In the genomic region with DNA sequence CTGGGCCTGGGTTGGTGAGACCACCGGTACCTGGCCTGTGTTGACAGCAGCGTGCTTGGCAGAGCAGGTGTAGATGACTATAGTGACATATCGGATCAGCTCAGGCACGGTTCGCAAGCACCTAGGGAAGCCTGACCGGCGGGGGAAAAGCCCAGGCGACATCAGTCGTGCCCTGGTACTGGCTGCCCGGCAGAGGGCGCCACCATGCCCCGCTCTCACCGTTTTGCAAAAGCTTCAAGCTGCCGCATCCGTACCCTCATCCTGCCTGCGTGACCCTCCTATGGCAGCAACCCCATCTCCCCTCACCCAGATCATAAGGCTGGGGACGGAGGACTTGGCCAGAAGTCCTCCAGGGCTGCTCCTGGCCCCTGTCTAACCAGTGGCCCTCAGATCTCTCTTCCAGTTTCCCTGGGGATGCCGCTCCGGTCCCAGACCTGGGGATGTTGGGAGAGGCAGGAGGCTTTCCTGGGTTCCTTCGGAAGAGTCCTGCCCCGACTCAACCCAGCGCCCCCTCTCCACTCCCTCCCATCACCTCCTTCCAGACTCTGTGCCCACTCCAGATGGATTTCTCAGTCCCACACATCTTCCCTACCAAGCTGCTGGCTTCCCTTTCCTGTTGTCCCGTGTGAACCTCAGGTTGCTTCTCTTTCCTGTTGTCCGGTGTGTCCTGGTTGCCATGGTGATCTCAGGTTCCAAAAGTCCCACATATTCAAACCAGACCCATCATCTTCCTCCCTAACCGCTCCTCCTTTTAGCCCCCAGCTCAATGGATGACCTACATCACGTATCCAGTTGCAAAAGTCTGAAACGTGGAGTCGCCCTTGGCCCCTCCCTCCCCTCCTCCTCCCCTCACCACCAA, we compare ENCODE assay signal across 8 cellular contexts. TPM values are rescaled to one million over a fixed set of nuclear protein-coding genes. Genes with fewer than 3 reads are reported as not detected.
DNase-seq lines count a peak whose midpoint lies in the region; ATAC-seq, FAIRE-seq and TF ChIP-seq lines count a peak whose summit lies in the region.

No MANE protein-coding gene starts in this region.

- DNase-seq in LHCN-M2 (ENCODE audit: low read depth) (peak; percentile 29), T-helper 1 cell (peak; percentile 75 to 84 (median 81)), adrenal gland (peak; percentile 66 to 77 (median 73)), hepatocyte (ENCODE audit: low spot score) (peak; percentile 84), small intestine (peak; percentile 54)

- peak overlapping the region; percentile 31 for H2AFZ ChIP-seq in hepatocyte

- H3K9me3 ChIP-seq in adrenal gland (replicated peaks in 1 of 3) (no peaks in the 10 kb centered on the region), hepatocyte (ENCODE audit: low read depth) (no peaks in the 10 kb centered on the region), small intestine (ENCODE audit: control insufficient read depth, low read depth) (no peaks in the 10 kb centered on the region)

- TF ChIP-seq CTCF in GM12801 (IDR thresholded peaks at IDR 0.05; ENCODE audit: extremely low read depth, insufficient read length): peak; percentile 31
- TF ChIP-seq CTCF in adrenal gland (IDR thresholded peaks at IDR 0.05): peak; percentile 63 to 88 (median 70)
- peak; percentile 75 for TF ChIP-seq CTCF in hepatocyte (IDR thresholded peaks at IDR 0.05; ENCODE audit: poor library complexity)

- H4K20me1 ChIP-seq in hepatocyte (ENCODE audit: insufficient read depth, poor library complexity, severe bottlenecking): no peaks in the 10 kb centered on the region

- ATAC-seq in GM19023 (IDR thresholded peaks at IDR 0.05; ENCODE audit: unreplicated experiment) (no peak), HG02884 (IDR thresholded peaks at IDR 0.05; ENCODE audit: unreplicated experiment) (no peak)

- peaks cover 66% of the 10 kb centered on the region for H3K27me3 ChIP-seq in adrenal gland
- H3K27me3 ChIP-seq in hepatocyte: peaks cover 56% of the 10 kb centered on the region
- peaks cover 0 to 26% of the 10 kb centered on the region in 2 donors for H3K27me3 ChIP-seq in small intestine (ENCODE audit: control insufficient read depth in 2 of 2, insufficient read depth in 2 of 2, low read length in 2 of 2)

- H3K79me2 ChIP-seq in hepatocyte: no peaks in the 10 kb centered on the region

- peak overlapping the region; percentile 74 for H3K4me2 ChIP-seq in hepatocyte

- H3K4me3 ChIP-seq in adrenal gland: no peak overlapping the region
- H3K4me3 ChIP-seq in hepatocyte: no peak overlapping the region
- no peak overlapping the region for H3K4me3 ChIP-seq in small intestine (ENCODE audit: low read depth in 1 of 2, low read length in 2 of 2)

- 4 to 10% (median 7%) methylated on average over 10 to 28 of the region's 28 CpGs for WGBS in adrenal gland, 4 donors
- WGBS in hepatocyte (ENCODE audit: low lambda C conversion rate, missing lambda C conversion rate): 11% methylated on average over 28 of the region's 28 CpGs
- 6 to 7% (median 6%) methylated on average over 25 to 28 of the region's 28 CpGs for WGBS in small intestine, 3 donors

- intact Hi-C loops in adrenal gland (cut with DNase I): loop anchor here in 1 of 2 donors (10.0 kb wide), 1 partner anchor 231 kb away; no protein-coding TSS in a partner anchor

- H3K9me2 ChIP-seq in hepatocyte (replicated peaks; ENCODE audit: insufficient read depth): no peaks in the 10 kb centered on the region

- FAIRE-seq in small intestine (lab: Jason Lieb, UNC): no peak

- H3K27ac ChIP-seq in adrenal gland (no peak overlapping the region), hepatocyte (no peak overlapping the region), small intestine (ENCODE audit: low read depth in 1 of 2, low read length in 1 of 2) (no peak overlapping the region)

- no peak for TF ChIP-seq POLR2A in adrenal gland (IDR thresholded peaks at IDR 0.05)

- H3K4me1 ChIP-seq in adrenal gland (replicated peaks in 1 of 2): peaks cover 0 to 6% of the 10 kb centered on the region in 2 donors
- H3K4me1 ChIP-seq in hepatocyte (ENCODE audit: insufficient read depth): peaks cover 20% of the 10 kb centered on the region
- H3K4me1 ChIP-seq in small intestine (ENCODE audit: control insufficient read depth in 2 of 2, insufficient read depth in 1 of 2, low read depth in 1 of 2, low read length in 1 of 2): peaks cover 4 to 11% of the 10 kb centered on the region in 2 donors

- H3K36me3 ChIP-seq in adrenal gland (replicated peaks in 1 of 2) (no peaks in the 10 kb centered on the region), hepatocyte (replicated peaks; ENCODE audit: insufficient read depth, low read depth) (no peaks in the 10 kb centered on the region), small intestine (ENCODE audit: control insufficient read depth in 2 of 2, insufficient read depth in 2 of 2, low read length in 2 of 2) (no peaks in the 10 kb centered on the region)

RNA-seq across cellular contexts. Expression of a gene that starts 13.7 kb away (rescaled TPM):
- 0.06 TPM in 1 of 2 replicates, not detected in the other for total RNA-seq in LHCN-M2 (2014; rRNA removed)
- not detected for polyA plus RNA-seq in LHCN-M2 (2012)
- total RNA-seq in adrenal gland: not detected
- polyA plus RNA-seq in adrenal gland: not detected
- total RNA-seq in hepatocyte: 0.52 and 2.0 TPM in 2 replicates
- 0.22 and 1.8 TPM in 2 replicates for polyA plus RNA-seq in hepatocyte
- under 1 TPM; 0.45 to 0.81 (median 0.66) TPM for polyA plus RNA-seq in small intestine

RNA-seq across cellular contexts. Expression of a gene that starts 35.0 kb away (rescaled TPM):
- total RNA-seq in LHCN-M2 (2014; rRNA removed) (0.17 and 0.58 TPM in 2 replicates), adrenal gland (1 to 10 TPM; 2.0 to 9.8 (median 4.6) TPM), hepatocyte (5.7 and 6.7 TPM in 2 replicates)
- polyA plus RNA-seq in LHCN-M2 (2012): 0.04 TPM
- polyA plus RNA-seq in adrenal gland (1 to 10 TPM; 1.1 to 5.8 (median 2.0) TPM), hepatocyte (26.0 and 26.1 TPM in 2 replicates), small intestine (1 to 10 TPM in 2 of 3 donors, under 1 TPM in 1; 0.45 to 2.0 (median 1.9) TPM)

RNA-seq across cellular contexts. Expression of a gene that starts 44.5 kb away (rescaled TPM):
- total RNA-seq in LHCN-M2 (2014; rRNA removed) (not detected in 2 replicates), adrenal gland (not detected), hepatocyte (0.48 and 0.77 TPM in 2 replicates)
- 0.09 TPM for polyA plus RNA-seq in LHCN-M2 (2012)
- polyA plus RNA-seq in adrenal gland (not detected), hepatocyte (1.5 and 2.6 TPM in 2 replicates), small intestine (1 to 10 TPM in 1 of 3 donors, under 1 TPM in 1, not detected in 1; 0.13 to 1.6 TPM)

RNA-seq across cellular contexts. Expression of a gene that starts 50.0 kb away (rescaled TPM):
- total RNA-seq in LHCN-M2 (2014; rRNA removed) (0.06 and 0.34 TPM in 2 replicates), adrenal gland (under 1 TPM in 2 of 8 donors, not detected in 6; 0.29 to 0.34 TPM), hepatocyte (not detected in 2 replicates)
- 0.29 TPM for polyA plus RNA-seq in LHCN-M2 (2012)
- polyA plus RNA-seq in adrenal gland (1 to 10 TPM in 1 of 3 donors, under 1 TPM in 1, not detected in 1; 0.32 to 1.0 TPM), hepatocyte (not detected in 2 replicates), small intestine (under 1 TPM in 1 of 3 donors, not detected in 2; 0.06 TPM)

Comparison
In these comparisons a context has a peak if more than half of its experiments do, and no peak if none do; other contexts are left out.
1. DNase-seq: peak in every context shown above with its lines; median percentile 84 in hepatocyte; 81 in T-helper 1 cell; 73 in adrenal gland; 54 in small intestine; 29 in LHCN-M2.